1 cellular context compared by ENCODE assay signal in genomic region chr6:138504764-138505689, GRCh38.
TF ChIP-seq lines count a peak whose summit lies in the region.

No MANE protein-coding gene starts in this region.

TF ChIP-seq in HepG2, 621 proteins besides CTCF, POLR2A, EP300 and RAD21 (continued from another document and continues in another):
- no peak for TF ChIP-seq BRF2 (CRISPR knock-in tag; IDR thresholded peaks at IDR 0.05)
- TF ChIP-seq GLMP (CRISPR knock-in tag; IDR thresholded peaks at IDR 0.05; ENCODE audit: borderline replicate concordance), result no peak
- peak; percentile 46 for TF ChIP-seq HDAC1 (CRISPR knock-in tag; IDR thresholded peaks at IDR 0.05)
- 0 out of 2 replicates have a peak, but pooled peaks have one; percentile 28 for TF ChIP-seq ZNF556 (CRISPR knock-in tag; IDR thresholded peaks at IDR 0.05; ENCODE audit: borderline replicate concordance)
- TF ChIP-seq KDM6A (CRISPR knock-in tag; IDR thresholded peaks at IDR 0.05; ENCODE audit: low read depth), result no peak
- no peak for TF ChIP-seq ZSCAN9 (CRISPR knock-in tag; IDR thresholded peaks at IDR 0.05; ENCODE audit: borderline replicate concordance)
- 0 out of 2 replicates have a peak, but pooled peaks have one; percentile 26 for TF ChIP-seq PATZ1 (CRISPR knock-in tag; IDR thresholded peaks at IDR 0.05)
- peak; percentile 23; the same call in 1 of the 2 replicates for TF ChIP-seq ZNF362 (CRISPR knock-in tag; IDR thresholded peaks at IDR 0.05; ENCODE audit: borderline replicate concordance)
- TF ChIP-seq ZIK1 (CRISPR knock-in tag; IDR thresholded peaks at IDR 0.05; ENCODE audit: borderline replicate concordance, low read depth), result no peak
- TF ChIP-seq AHDC1 (CRISPR knock-in tag; IDR thresholded peaks at IDR 0.05; ENCODE audit: borderline replicate concordance), result no peak
- no peak for TF ChIP-seq REST (IDR thresholded peaks at IDR 0.05; ENCODE audit: borderline replicate concordance in 1 of 2, low read depth in 1 of 2, low read length in 2 of 2)
- no peak for TF ChIP-seq TARDBP (CRISPR knock-in tag; IDR thresholded peaks at IDR 0.05)
- TF ChIP-seq ZNF296 (CRISPR knock-in tag; conservative IDR thresholded peaks at IDR 0.05), result no peak
- TF ChIP-seq FOXA3 (CRISPR knock-in tag; IDR thresholded peaks at IDR 0.05), result peak; percentile 61
- TF ChIP-seq ARNTL (CRISPR knock-in tag; IDR thresholded peaks at IDR 0.05), result 0 out of 2 replicates have a peak, but pooled peaks have one; percentile 16
- no peak for TF ChIP-seq HOXA7 (CRISPR knock-in tag; IDR thresholded peaks at IDR 0.05)
- no peak for TF ChIP-seq GZF1 (CRISPR knock-in tag; IDR thresholded peaks at IDR 0.05)
- no peak for TF ChIP-seq DPF2 (CRISPR knock-in tag; IDR thresholded peaks at IDR 0.05; ENCODE audit: borderline replicate concordance, low read depth)
- TF ChIP-seq ZNF691 (CRISPR knock-in tag; IDR thresholded peaks at IDR 0.05; ENCODE audit: borderline replicate concordance, low read depth), result no peak
- no peak for TF ChIP-seq ZFP90 (CRISPR knock-in tag; IDR thresholded peaks at IDR 0.05; ENCODE audit: borderline replicate concordance)
- no peak for TF ChIP-seq GFI1 (CRISPR knock-in tag; IDR thresholded peaks at IDR 0.05; ENCODE audit: borderline replicate concordance)
- peak; percentile 80 for TF ChIP-seq ZBTB38 (CRISPR knock-in tag; IDR thresholded peaks at IDR 0.05)
- TF ChIP-seq TFAP4 (IDR thresholded peaks at IDR 0.05; ENCODE audit: borderline replicate concordance, low read depth), result no peak
- no peak for TF ChIP-seq ZNF101 (CRISPR knock-in tag; IDR thresholded peaks at IDR 0.05; ENCODE audit: borderline replicate concordance, low read depth)
- no peak for TF ChIP-seq ZNF18 (CRISPR knock-in tag; IDR thresholded peaks at IDR 0.05; ENCODE audit: insufficient replicate concordance)
- TF ChIP-seq RAD51 (IDR thresholded peaks at IDR 0.05; ENCODE audit: borderline replicate concordance), result no peak
- no peak for TF ChIP-seq EZH2 (conservative IDR thresholded peaks at IDR 0.05; ENCODE audit: low read depth, low read length)
- no peak; the same call in 1 of the 2 replicates for TF ChIP-seq ZNF414 (CRISPR knock-in tag; IDR thresholded peaks at IDR 0.05)
- TF ChIP-seq ZNF260 (CRISPR knock-in tag; IDR thresholded peaks at IDR 0.05; ENCODE audit: borderline replicate concordance, low read depth), result no peak
- TF ChIP-seq ZNF883 (CRISPR knock-in tag; IDR thresholded peaks at IDR 0.05; ENCODE audit: not compliant biosample characterization), result no peak
- peak; percentile 7; the same call in 1 of the 2 replicates for TF ChIP-seq SOX5 (CRISPR knock-in tag; IDR thresholded peaks at IDR 0.05; ENCODE audit: borderline replicate concordance)
- TF ChIP-seq ZNF841 (CRISPR knock-in tag; IDR thresholded peaks at IDR 0.05; ENCODE audit: borderline replicate concordance), result peak; percentile 24; the same call in 1 of the 2 replicates
- no peak for TF ChIP-seq SUZ12 (IDR thresholded peaks at IDR 0.05; ENCODE audit: low read depth, low read length)
- TF ChIP-seq ZNF782 (CRISPR knock-in tag; IDR thresholded peaks at IDR 0.05; ENCODE audit: borderline replicate concordance), result no peak
- TF ChIP-seq MBNL3 (CRISPR knock-in tag; conservative IDR thresholded peaks at IDR 0.05), result no peak
- no peak for TF ChIP-seq PBX3 (CRISPR knock-in tag; IDR thresholded peaks at IDR 0.05; ENCODE audit: borderline replicate concordance)
- peak; percentile 87 for TF ChIP-seq POGZ (CRISPR knock-in tag; IDR thresholded peaks at IDR 0.05)
- no peak for TF ChIP-seq SIX1 (CRISPR knock-in tag; IDR thresholded peaks at IDR 0.05; ENCODE audit: borderline replicate concordance)
